In genomic region chr3:4395448-4395847, GRCh38 we compare ENCODE assay signal across 34 cellular contexts.
A peak's percentile ranks its signal among the peaks of the same experiment; 100 is the strongest.
DNase-seq lines count a peak whose midpoint lies in the region; ATAC-seq, FAIRE-seq and TF ChIP-seq lines count a peak whose summit lies in the region.
"Had no signal": no experiment of that assay in that cellular context is flagged by ENCODE, and none has a peak within 500 bp of the region (broad histone marks: within the 10 kb centered on the region; RNA-seq: fewer than 3 reads in every experiment).

No MANE protein-coding gene starts in this region.

- H3K36me3 Mint-ChIP-seq in activated naive CD4-positive, alpha-beta T cell treated with anti-CD3 and anti-CD28 coated beads, Interleukin-2, amount 50 U/mL, for 72 hours = peaks cover 20 to 28% of the 10 kb centered on the region in 2 donors
- peaks cover 40% of the 10 kb centered on the region for H3K36me3 Mint-ChIP-seq in activated naive CD8-positive, alpha-beta T cell treated with anti-CD3 and anti-CD28 coated beads for 36 hours

- DNase-seq in activated naive CD4-positive, alpha-beta T cell treated with anti-CD3 and anti-CD28 coated beads, Interleukin-2, amount 50 U/mL, for 72 hours (ENCODE audit: low spot score in 2 of 2) = no peak
- no peak for DNase-seq in activated naive CD4-positive, alpha-beta T cell (lab: John Stamatoyannopoulos, UW)
- no peak for DNase-seq in activated naive CD8-positive, alpha-beta T cell treated with anti-CD3 and anti-CD28 coated beads for 36 hours
- DNase-seq in endothelial cell of umbilical vein (ENCODE audit: low read depth, low spot score) (peak; percentile 46), MM.1S (no peak), SHP77 (lab: John Stamatoyannopoulos, UW) (no peak)
- DNase-seq: ACHN; activated CD4-positive, alpha-beta T cell treated with anti-CD3 and anti-CD28 coated beads, Interleukin-2, amount 50 U/mL, for 1 hour; activated CD8-positive, alpha-beta memory T cell treated with anti-CD3 and anti-CD28 coated beads, Interleukin-2, amount 50 U/mL, for 48 hours; amniotic stem cell; CD4-positive, alpha-beta memory T cell; effector CD4-positive, alpha-beta T cell; HFFc6; hypothalamus; left colon; mammary epithelial cell; mucosa of descending colon; NCI-H1436 treated with DMSO at 0.1 percent for 48 hours; NCI-H510A; psoas muscle; stimulated activated CD8-positive, alpha-beta memory T cell treated with anti-CD3 and anti-CD28 coated beads, Interleukin-4, amount 100 ng/mL, for 48 hours; SW 1271; T1000; transverse colon; WERI-Rb-1 had no signal

- TF ChIP-seq CTCF in endothelial cell of umbilical vein (IDR thresholded peaks at IDR 0.05; ENCODE audit: extremely low read depth in 1 of 2, insufficient read depth in 1 of 2, low read depth in 1 of 2, low read length in 2 of 2) (no peak), MM.1S (IDR thresholded peaks at IDR 0.05; ENCODE audit: low read length) (no peak)

- peaks cover 28% of the 10 kb centered on the region for H3K4me1 Mint-ChIP-seq in activated naive CD8-positive, alpha-beta T cell treated with anti-CD3 and anti-CD28 coated beads for 36 hours
- H3K4me1 Mint-ChIP-seq: B cell had no signal

- no TSS peak for BruUV-seq in endothelial cell of umbilical vein (replicated peaks; lab: Mats Ljungman, UMichigan)

- intact Hi-C loops in endothelial cell of umbilical vein (cut with micrococcal nuclease) = loop anchor here (2.0 kb wide), 1 partner anchor 21 kb away; no protein-coding TSS in a partner anchor

- no peak for FAIRE-seq in endothelial cell of umbilical vein (lab: Jason Lieb, UNC)
- FAIRE-seq: colon, H1 had no signal

- peak overlapping the region; percentile 71 for H3K4me2 ChIP-seq in endothelial cell of umbilical vein (ENCODE audit: insufficient read depth, low read length)
- no peak overlapping the region for H3K4me2 ChIP-seq in MM.1S (ENCODE audit: low read depth, low read length)

- H3K27me3 ChIP-seq in endothelial cell of umbilical vein (ENCODE audit: control insufficient read depth in 2 of 2, insufficient read depth in 2 of 2, low read length in 2 of 2) (no peaks in the 10 kb centered on the region), MM.1S (replicated peaks; ENCODE audit: insufficient read depth, low read length) (no peaks in the 10 kb centered on the region)
- H3K27me3 ChIP-seq: cardiac muscle cell, transverse colon had no signal

- no peaks in the 10 kb centered on the region for H3K27me3 Mint-ChIP-seq in activated naive CD8-positive, alpha-beta T cell treated with anti-CD3 and anti-CD28 coated beads for 36 hours
- H3K27me3 Mint-ChIP-seq: B cell; CD4-positive, alpha-beta memory T cell had no signal

- dilution Hi-C loops in endothelial cell of umbilical vein (cut with MboI; ENCODE audit: extremely low pct_ligation_motif_present, low sequenced_read_pairs) = no loop called here

- POLR2A ChIA-PET in endothelial cell of umbilical vein (lab: Charles Lee) = no interaction called here

- H3K9me3 Mint-ChIP-seq in activated naive CD4-positive, alpha-beta T cell treated with anti-CD3 and anti-CD28 coated beads, Interleukin-2, amount 50 U/mL, for 72 hours = peaks cover 4 to 6% of the 10 kb centered on the region in 2 donors
- peaks cover 3% of the 10 kb centered on the region for H3K9me3 Mint-ChIP-seq in activated naive CD8-positive, alpha-beta T cell treated with anti-CD3 and anti-CD28 coated beads for 36 hours
- H3K9me3 Mint-ChIP-seq: HFFc6, nephron had no signal

- H3K27ac ChIP-seq in endothelial cell of umbilical vein (ENCODE audit: insufficient read depth, low read depth, low read length) (peak overlapping the region; percentile 81), MM.1S (ENCODE audit: low read length) (no peak overlapping the region)
- H3K27ac ChIP-seq: cardiac muscle cell, epithelial cell of prostate, psoas muscle, transverse colon, WERI-Rb-1 had no signal

- no peak overlapping the region for H2AFZ ChIP-seq in endothelial cell of umbilical vein (ENCODE audit: low read depth, low read length)
- H2AFZ ChIP-seq in MM.1S (ENCODE audit: low read length) = no peak overlapping the region

- no peaks in the 10 kb centered on the region for H3K9me3 ChIP-seq in endothelial cell of umbilical vein (replicated peaks; ENCODE audit: control insufficient read depth, insufficient read depth, low read length)
- no peaks in the 10 kb centered on the region for H3K9me3 ChIP-seq in MM.1S (replicated peaks; ENCODE audit: insufficient read depth, low read length)
- H3K9me3 ChIP-seq: mucosa of descending colon, psoas muscle, transverse colon had no signal

- H4K20me1 ChIP-seq in endothelial cell of umbilical vein (replicated peaks; ENCODE audit: control insufficient read depth, extremely low read depth, insufficient read depth, low read length) = no peaks in the 10 kb centered on the region
- no peaks in the 10 kb centered on the region for H4K20me1 ChIP-seq in MM.1S (ENCODE audit: insufficient read depth, low read length)

- peak; percentile 39 to 78 for ATAC-seq in activated naive CD4-positive, alpha-beta T cell treated with anti-CD3 and anti-CD28 coated beads, Interleukin-2, amount 50 U/mL, for 72 hours
- ATAC-seq in HG03457 (IDR thresholded peaks at IDR 0.05; ENCODE audit: unreplicated experiment) (no peak), GM18909 (IDR thresholded peaks at IDR 0.05; ENCODE audit: poor library complexity, unreplicated experiment) (no peak)
- ATAC-seq: left colon, mucosa of descending colon, psoas muscle, sciatic nerve had no signal

- H3K36me3 ChIP-seq in endothelial cell of umbilical vein (ENCODE audit: control insufficient read depth in 2 of 2, extremely low read depth in 1 of 2, insufficient read depth in 2 of 2, low read length in 2 of 2) (no peaks in the 10 kb centered on the region), MM.1S (replicated peaks; ENCODE audit: insufficient read depth, low read length) (no peaks in the 10 kb centered on the region)
- H3K36me3 ChIP-seq: cardiac muscle cell, WERI-Rb-1 had no signal

- H3K4me3 ChIP-seq in endothelial cell of umbilical vein (replicated peaks in 1 of 3; ENCODE audit: insufficient read depth in 1 of 3, low read depth in 1 of 3, low read length in 3 of 3) (no peak overlapping the region), MM.1S (ENCODE audit: low read length) (no peak overlapping the region)
- H3K4me3 ChIP-seq: cardiac muscle cell, mucosa of descending colon, psoas muscle, transverse colon had no signal

- CTCF ChIA-PET in endothelial cell of umbilical vein (lab: Charles Lee) = interaction anchor here (1.5 to 2.0 kb wide), 2 partner anchors 14 to 45 kb away, joined by 4 to 6 read pairs; no protein-coding TSS in a partner anchor

- H3K9ac ChIP-seq in endothelial cell of umbilical vein (replicated peaks; ENCODE audit: extremely low read depth, insufficient read depth, low read length) = no peak overlapping the region
- H3K9ac ChIP-seq in MM.1S (ENCODE audit: low read length) = no peak overlapping the region

- H3K4me1 ChIP-seq in endothelial cell of umbilical vein (ENCODE audit: control insufficient read depth, extremely low read depth, insufficient read depth, low read length) (peaks cover 51% of the 10 kb centered on the region), MM.1S (ENCODE audit: low read length) (no peaks in the 10 kb centered on the region)
- H3K4me1 ChIP-seq: transverse colon had no signal

- no peak overlapping the region for H3K4me3 Mint-ChIP-seq in activated naive CD8-positive, alpha-beta T cell treated with anti-CD3 and anti-CD28 coated beads for 36 hours
- H3K4me3 Mint-ChIP-seq: B cell, HFFc6, nephron had no signal

- H3K27ac Mint-ChIP-seq in activated naive CD4-positive, alpha-beta T cell treated with anti-CD3 and anti-CD28 coated beads, Interleukin-2, amount 50 U/mL, for 72 hours = peak overlapping the region in 1 of 2 donors; percentile 63
- H3K27ac Mint-ChIP-seq in activated naive CD8-positive, alpha-beta T cell treated with anti-CD3 and anti-CD28 coated beads for 36 hours = peak overlapping the region; percentile 30
- H3K27ac Mint-ChIP-seq: B cell, HFFc6 had no signal

- H3K9me2 ChIP-seq in MM.1S (replicated peaks; ENCODE audit: insufficient read depth, low read length) = no peaks in the 10 kb centered on the region

- no peaks in the 10 kb centered on the region for H3K79me2 ChIP-seq in endothelial cell of umbilical vein (ENCODE audit: control insufficient read depth, insufficient read depth, low read length)
- no peaks in the 10 kb centered on the region for H3K79me2 ChIP-seq in MM.1S (ENCODE audit: low read length)

- H3F3A ChIP-seq in MM.1S (ENCODE audit: insufficient read depth, low read length) = no peaks in the 10 kb centered on the region

- no peaks in the 10 kb centered on the region for H3K9me1 ChIP-seq in endothelial cell of umbilical vein (replicated peaks; ENCODE audit: control insufficient read depth, extremely low read depth, insufficient read depth, low read length)

- TF ChIP-seq POLR2A in endothelial cell of umbilical vein (IDR thresholded peaks at IDR 0.05; ENCODE audit: low read depth, low read length) = no peak

TF ChIP-seq in endothelial cell of umbilical vein, 7 proteins besides CTCF, POLR2A, EP300 and RAD21:
- TF ChIP-seq, protein P1, sequence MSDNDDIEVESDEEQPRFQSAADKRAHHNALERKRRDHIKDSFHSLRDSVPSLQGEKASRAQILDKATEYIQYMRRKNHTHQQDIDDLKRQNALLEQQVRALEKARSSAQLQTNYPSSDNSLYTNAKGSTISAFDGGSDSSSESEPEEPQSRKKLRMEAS (IDR thresholded peaks at IDR 0.05; ENCODE audit: insufficient read depth, insufficient read length) = no peak
- no peak for TF ChIP-seq MYC (IDR thresholded peaks at IDR 0.05; ENCODE audit: low read depth, low read length)
- TF ChIP-seq POLR2AphosphoS5 (IDR thresholded peaks at IDR 0.05; ENCODE audit: insufficient read depth, low read depth, low read length) = no peak
- TF ChIP-seq FOS (IDR thresholded peaks at IDR 0.05; ENCODE audit: borderline replicate concordance, insufficient read depth, low read length) = peak; percentile 40
- TF ChIP-seq GATA2 (IDR thresholded peaks at IDR 0.05; ENCODE audit: insufficient read depth, insufficient read length, low read depth, low read length) = no peak
- TF ChIP-seq JUN (IDR thresholded peaks at IDR 0.05; ENCODE audit: borderline replicate concordance, insufficient read depth, insufficient read length, low read depth) = peak; percentile 19
- no peak for TF ChIP-seq EZH2 (IDR thresholded peaks at IDR 0.05; ENCODE audit: borderline replicate concordance, low read depth, low read length, severe bottlenecking)
TF ChIP-seq in endothelial cell of umbilical vein: peak in this region for 2.

Comparison
In these comparisons a context has a peak if more than half of its experiments do, and no peak if none do; other contexts are left out.
1. ATAC-seq: peak in activated naive CD4-positive, alpha-beta T cell treated with anti-CD3 and anti-CD28 coated beads, Interleukin-2, amount 50 U/mL, for 72 hours (2 of 2); none in HG03457 (single experiment) and GM18909 (single experiment).